In genomic region chr1:84690397-84691138, GRCh38 we compare ENCODE assay signal across 1 cellular context.
TF ChIP-seq lines count a peak whose summit lies in the region.

Gene SSX2IP, minus strand, starts transcription at chr1:84690461. Its CDS starts 19,242 bp downstream, at chr1:84671219.

TF ChIP-seq in HEK293, 187 proteins besides CTCF, POLR2A, EP300 and RAD21 (continued from another document):
- TF ChIP-seq ZBTB26 (tag by site-specific recombination; optimal IDR thresholded peaks at IDR 0.05) (peak; percentile 42), BCL11A (tag by site-specific recombination; IDR thresholded peaks at IDR 0.05; ENCODE audit: low read depth) (no peak), PATZ1 (tag by site-specific recombination; IDR thresholded peaks at IDR 0.05) (peak; percentile 91), ZNF843 (tag by site-specific recombination; IDR thresholded peaks at IDR 0.05) (peak; percentile 30; the same call in 1 of the 2 replicates), SALL2 (tag by site-specific recombination; IDR thresholded peaks at IDR 0.05; ENCODE audit: borderline replicate concordance) (no peak), PRDM6 (tag by site-specific recombination; IDR thresholded peaks at IDR 0.05) (no peak), KLF8 (tag by site-specific recombination; IDR thresholded peaks at IDR 0.05) (peak; percentile 79), KLF10 (tag by site-specific recombination; IDR thresholded peaks at IDR 0.05) (peak; percentile 65), SP3 (tag by site-specific recombination; IDR thresholded peaks at IDR 0.05) (peak; percentile 74), ZNF157 (tag by site-specific recombination; IDR thresholded peaks at IDR 0.05) (no peak), ZBTB11 (tag by site-specific recombination; conservative IDR thresholded peaks at IDR 0.05; ENCODE audit: low read depth) (peak; percentile 26; the same call in 1 of the 2 replicates), WT1 (tag by site-specific recombination; IDR thresholded peaks at IDR 0.05) (0 out of 2 replicates have a peak, but pooled peaks have one; percentile 31), ZNF561 (tag by site-specific recombination; IDR thresholded peaks at IDR 0.05; ENCODE audit: borderline replicate concordance) (0 out of 2 replicates have a peak, but pooled peaks have one; percentile 53), ZNF292 (tag by site-specific recombination; IDR thresholded peaks at IDR 0.05; ENCODE audit: borderline replicate concordance, low read depth) (no peak), ZNF18 (tag by site-specific recombination; IDR thresholded peaks at IDR 0.05) (no peak), ZNF677 (tag by site-specific recombination; IDR thresholded peaks at IDR 0.05) (no peak), ZBTB10 (tag by site-specific recombination; IDR thresholded peaks at IDR 0.05) (peak; percentile 74), ZNF785 (tag by site-specific recombination; IDR thresholded peaks at IDR 0.05) (no peak), ZXDB (tag by site-specific recombination; IDR thresholded peaks at IDR 0.05) (peak; percentile 78), ZNF37A (tag by site-specific recombination; IDR thresholded peaks at IDR 0.05) (no peak)
